10 cellular contexts compared by ENCODE assay signal in genomic region chr19:3374369-3375112, GRCh38. TPM values are rescaled to one million over a fixed set of nuclear protein-coding genes. Genes with fewer than 3 reads are reported as not detected.
A peak's percentile ranks its signal among the peaks of the same experiment; 100 is the strongest.
DNase-seq lines count a peak whose midpoint lies in the region; ATAC-seq and TF ChIP-seq lines count a peak whose summit lies in the region.
"Had no signal": no experiment of that assay in that cellular context is flagged by ENCODE, and none has a peak within 500 bp of the region (broad histone marks: within the 10 kb centered on the region; RNA-seq: fewer than 3 reads in every experiment).

No MANE protein-coding gene starts in this region.

- ATAC-seq in memory B cell (ENCODE audit: low read depth) (no peak), HG03045 (IDR thresholded peaks at IDR 0.05; ENCODE audit: unreplicated experiment) (no peak)

- H3K27ac Mint-ChIP-seq in chondrocyte (ENCODE audit: unreplicated experiment) (peak overlapping the region; percentile 42), memory B cell (peak overlapping the region; percentile 14)

- no peaks in the 10 kb centered on the region for H3K9me3 Mint-ChIP-seq in chondrocyte (ENCODE audit: low read depth)
- no peaks in the 10 kb centered on the region for H3K9me3 Mint-ChIP-seq in memory B cell

- H3K4me3 Mint-ChIP-seq in chondrocyte (ENCODE audit: unreplicated experiment) (no peak overlapping the region), memory B cell (no peak overlapping the region)

- DNase-seq in LHCN-M2 (ENCODE audit: low read depth), result peak; percentile 67
- no peak for DNase-seq in chondrocyte (ENCODE audit: low spot score)
- DNase-seq in memory B cell (ENCODE audit: low spot score in 2 of 2), result no peak
- DNase-seq in DMS 273 (lab: John Stamatoyannopoulos, UW; ENCODE audit: unreplicated experiment), result no peak
- DNase-seq in activated naive CD4-positive, alpha-beta T cell (lab: John Stamatoyannopoulos, UW), result no peak
- DNase-seq in foreskin melanocyte, result no peak
- DNase-seq: central memory CD4-positive, alpha-beta T cell; NCI-H2081 had no signal

- peaks cover 50% of the 10 kb centered on the region for H3K4me1 Mint-ChIP-seq in chondrocyte (ENCODE audit: low read depth)
- peaks cover 24% of the 10 kb centered on the region for H3K4me1 Mint-ChIP-seq in memory B cell

- H3K27ac ChIP-seq in temporal lobe (ENCODE audit: low read depth, low read length), result peak overlapping the region; percentile 94

- TF ChIP-seq CTCF in chondrocyte (IDR thresholded peaks at IDR 0.05), result no peak

- H3K27me3 Mint-ChIP-seq in chondrocyte (ENCODE audit: low read depth), result no peaks in the 10 kb centered on the region
- no peaks in the 10 kb centered on the region for H3K27me3 Mint-ChIP-seq in memory B cell

- H3K36me3 Mint-ChIP-seq in chondrocyte (ENCODE audit: low read depth), result peaks cover 4% of the 10 kb centered on the region
- H3K36me3 Mint-ChIP-seq in memory B cell, result peaks cover 1% of the 10 kb centered on the region

RNA-seq across cellular contexts. Expression of gene NFIC, which starts 8.2 kb away (rescaled TPM):
- total RNA-seq in LHCN-M2 (2014; rRNA removed), result 53.3 and 61.3 TPM in 2 replicates
- polyA plus RNA-seq in LHCN-M2 (2012), result 58.9 TPM
- 81.5 to 85.5 TPM (median 83.4 TPM) in 3 replicates for total RNA-seq in chondrocyte
- total RNA-seq in temporal lobe, result 7.1 TPM
